In genomic region chr13:59318320-59318930, GRCh38 we compare ENCODE assay signal across 9 cellular contexts.
DNase-seq lines count a peak whose midpoint lies in the region; ATAC-seq and TF ChIP-seq lines count a peak whose summit lies in the region.
"Had no signal": no experiment of that assay in that cellular context is flagged by ENCODE, and none has a peak within 500 bp of the region (broad histone marks: within the 10 kb centered on the region; RNA-seq: fewer than 3 reads in every experiment).

No MANE protein-coding gene starts in this region.

- H3K27ac Mint-ChIP-seq in Caco-2 (ENCODE audit: unreplicated experiment) = no peak overlapping the region
- no peak overlapping the region for H3K27ac Mint-ChIP-seq in activated naive CD8-positive, alpha-beta T cell treated with anti-CD3 and anti-CD28 coated beads for 36 hours
- H3K27ac Mint-ChIP-seq: activated naive CD4-positive, alpha-beta T cell treated with anti-CD3 and anti-CD28 coated beads, Interleukin-2, amount 50 U/mL, for 72 hours had no signal

- no TSS peak for BruUV-seq in Caco-2 (replicated peaks; lab: Mats Ljungman, UMichigan)

- H3K4me1 ChIP-seq in Caco-2 = peaks cover 6% of the 10 kb centered on the region; the same call in 1 of the 2 replicates

- H3K4me1 Mint-ChIP-seq in Caco-2 (ENCODE audit: low read depth, unreplicated experiment) = peaks cover 9% of the 10 kb centered on the region
- H3K4me1 Mint-ChIP-seq in activated naive CD8-positive, alpha-beta T cell treated with anti-CD3 and anti-CD28 coated beads for 36 hours = no peaks in the 10 kb centered on the region

- ATAC-seq in GM19467 (IDR thresholded peaks at IDR 0.05; ENCODE audit: unreplicated experiment) (peak; percentile 77), left cardiac atrium (peak in 1 of 2 donors; percentile 58)
- ATAC-seq: activated naive CD4-positive, alpha-beta T cell treated with anti-CD3 and anti-CD28 coated beads, Interleukin-2, amount 50 U/mL, for 72 hours had no signal

- DNase-seq in Caco-2 (peak; percentile 71 to 82), KBM-7 (peak; percentile 66), RWPE1 (ENCODE audit: low spot score) (peak; percentile 8), left cardiac atrium (peak; percentile 81), retina (peak; percentile 69), GF-D8 (lab: John Stamatoyannopoulos, UW) (no peak)
- DNase-seq in activated naive CD8-positive, alpha-beta T cell treated with anti-CD3 and anti-CD28 coated beads for 36 hours = peak; percentile 46

- in situ Hi-C loops in KBM-7 (cut with MboI; ENCODE audit: low pct_unique_long_range_greater_than_20kb, low sequenced_read_pairs) = no loop called here

- no peaks in the 10 kb centered on the region for H3K27me3 Mint-ChIP-seq in Caco-2 (ENCODE audit: insufficient read depth, unreplicated experiment)
- H3K27me3 Mint-ChIP-seq in activated naive CD8-positive, alpha-beta T cell treated with anti-CD3 and anti-CD28 coated beads for 36 hours = peaks cover 14% of the 10 kb centered on the region

- H3K27ac ChIP-seq in RWPE1 = no peak overlapping the region

- H3K9me3 ChIP-seq in Caco-2 = no peaks in the 10 kb centered on the region

- TF ChIP-seq CTCF in Caco-2 (IDR thresholded peaks at IDR 0.05; ENCODE audit: insufficient read depth in 1 of 2, low read depth in 1 of 2, low read length in 1 of 2, severe bottlenecking in 1 of 2, unreplicated experiment in 1 of 2) (peak; percentile 77 to 90), RWPE1 (conservative IDR thresholded peaks at IDR 0.05; ENCODE audit: low read depth) (peak; percentile 53)

- no peaks in the 10 kb centered on the region for H3K36me3 ChIP-seq in Caco-2 (ENCODE audit: control insufficient read depth, insufficient read depth, low read length)

- CTCF ChIA-PET in Caco-2 (lab: Charles Lee) (no interaction called here), RWPE1 (lab: Yijun Ruan, JAX) (interaction anchor here (0.5 to 0.8 kb wide), 6 partner anchors 17 to 891 kb away, joined by 3 to 4 read pairs (median 3); no protein-coding TSS in a partner anchor)

- H3K4me3 ChIP-seq in Caco-2 (ENCODE audit: low read depth, low read length) = no peak overlapping the region

- H3K4me3 Mint-ChIP-seq in Caco-2 (ENCODE audit: unreplicated experiment) = no peak overlapping the region
- H3K4me3 Mint-ChIP-seq in activated naive CD8-positive, alpha-beta T cell treated with anti-CD3 and anti-CD28 coated beads for 36 hours = no peak overlapping the region

- peaks cover 7% of the 10 kb centered on the region for H3K9me3 Mint-ChIP-seq in Caco-2 (ENCODE audit: unreplicated experiment)
- no peaks in the 10 kb centered on the region for H3K9me3 Mint-ChIP-seq in activated naive CD8-positive, alpha-beta T cell treated with anti-CD3 and anti-CD28 coated beads for 36 hours
- H3K9me3 Mint-ChIP-seq: activated naive CD4-positive, alpha-beta T cell treated with anti-CD3 and anti-CD28 coated beads, Interleukin-2, amount 50 U/mL, for 72 hours had no signal

- POLR2A ChIA-PET in Caco-2 (lab: Charles Lee) (no interaction called here), RWPE1 (lab: Yijun Ruan, JAX; ENCODE audit: low non-redundant PET) (no interaction called here)

- intact Hi-C loops in Caco-2 (cut with micrococcal nuclease; ENCODE audit: unreplicated experiment) (loop anchor here (2.0 kb wide), 1 partner anchor 142 kb away; no protein-coding TSS in a partner anchor), left cardiac atrium (cut with DNase I) (loop anchor here in 1 of 2 donors (10.0 kb wide), 1 partner anchor 1694 kb away; no protein-coding TSS in a partner anchor)

- H3K27me3 ChIP-seq in Caco-2 (replicated peaks; ENCODE audit: control insufficient read depth, insufficient read depth, low read length) = no peaks in the 10 kb centered on the region

- H3K36me3 Mint-ChIP-seq in Caco-2 (ENCODE audit: insufficient read depth, unreplicated experiment) = no peaks in the 10 kb centered on the region
- H3K36me3 Mint-ChIP-seq in activated naive CD8-positive, alpha-beta T cell treated with anti-CD3 and anti-CD28 coated beads for 36 hours = no peaks in the 10 kb centered on the region
- H3K36me3 Mint-ChIP-seq: activated naive CD4-positive, alpha-beta T cell treated with anti-CD3 and anti-CD28 coated beads, Interleukin-2, amount 50 U/mL, for 72 hours had no signal
